34 cellular contexts compared by ENCODE assay signal in the genomic region with DNA sequence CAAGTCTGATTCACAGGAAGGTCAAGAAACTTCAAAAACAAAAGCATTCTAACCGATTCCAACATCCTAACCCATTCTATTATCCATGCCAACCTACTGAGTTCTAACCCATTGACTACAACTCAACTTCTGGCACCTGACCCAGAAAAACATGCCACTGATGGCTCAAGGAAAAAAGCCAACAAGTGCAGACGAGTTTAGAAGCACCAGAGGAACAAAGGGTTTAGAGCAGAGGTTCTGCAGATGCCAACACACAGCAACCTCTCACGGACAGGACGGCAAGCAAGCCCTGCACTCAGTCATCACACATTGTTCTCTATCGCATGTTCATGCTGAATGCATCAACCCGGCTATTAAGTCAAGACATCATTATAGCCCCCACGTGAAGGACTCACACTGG. TPM values are rescaled to one million over a fixed set of nuclear protein-coding genes. Genes with fewer than 3 reads are reported as not detected.
"Had no signal": no experiment of that assay in that cellular context is flagged by ENCODE, and none has a peak within 500 bp of the region (broad histone marks: within the 10 kb centered on the region; RNA-seq: fewer than 3 reads in every experiment).

No MANE protein-coding gene starts in this region.

- H3K27ac ChIP-seq: ascending aorta, right lobe of liver, skin epidermis, testis, uterus had no signal

- H3K36me3 Mint-ChIP-seq: activated naive CD4-positive, alpha-beta T cell treated with anti-CD3 and anti-CD28 coated beads, Interleukin-2, amount 10 ng/mL, durations not matched to agents 7 days and 5 days; activated naive CD8-positive, alpha-beta T cell treated with anti-CD3 and anti-CD28 coated beads, Interleukin-2, amount 10 ng/mL, durations not matched to agents 7 days and 5 days; natural killer cell treated with Interleukin-12 subunit alpha and Interleukin-12 subunit beta and Interleukin-15 and Interleukin-18, amount 100 ng/mL, for 72 hours had no signal

- DNase-seq: activated CD4-positive, alpha-beta memory T cell treated with anti-CD3 and anti-CD28 coated beads, Interleukin-2, amount 10 ng/mL, durations not matched to agents 7 days and 5 days; activated CD4-positive, alpha-beta T cell treated with anti-CD3 and anti-CD28 coated beads, Interleukin-2, amount 10 ng/mL, durations not matched to agents 7 days and 5 days; activated CD4-positive, CD25-positive, alpha-beta regulatory T cell treated with anti-CD3 and anti-CD28 coated beads, Interleukin-2, amount 50 U/mL, for 72 hours; activated CD8-positive, alpha-beta memory T cell treated with anti-CD3 and anti-CD28 coated beads, Interleukin-2, amount 50 U/mL, for 48 hours; activated gamma-delta T cell; activated naive CD4-positive, alpha-beta T cell treated with anti-CD3 and anti-CD28 coated beads, Interleukin-2, amount 10 ng/mL, durations not matched to agents 7 days and 5 days; activated naive CD8-positive, alpha-beta T cell treated with anti-CD3 and anti-CD28 coated beads, Interleukin-2, amount 10 ng/mL, durations not matched to agents 7 days and 5 days; activated T-cell treated with anti-CD3 and anti-CD28 coated beads, Interleukin-2, amount 50 U/mL, for 24 hours; effector CD4-positive, alpha-beta T cell; head of caudate nucleus; hippocampal formation; kidney; mesendoderm; right lobe of liver; stimulated activated CD4-positive, alpha-beta T cell treated with anti-CD3 and anti-CD28 coated beads, Interleukin-12 subunit alpha, Interleukin-12 subunit beta, amount 100 ng/mL, for 4 hours; stimulated activated CD4-positive, alpha-beta T cell treated with anti-CD3 and anti-CD28 coated beads, Interleukin-4, amount 100 ng/mL, for 1 hour; stimulated activated naive CD8-positive, alpha-beta T cell treated with anti-CD3 and anti-CD28 coated beads, Interleukin-15, Interleukin-2, amounts not matched to agents 100 U/mL and 50 U/mL, for 24 hours; T-helper 17 cell; T1000; testis; uterus had no signal

- H3K27me3 ChIP-seq: ascending aorta, right lobe of liver, testis, uterus had no signal

- ATAC-seq: natural killer cell treated with Interleukin-12 subunit alpha and Interleukin-12 subunit beta and Interleukin-15 and Interleukin-18, amount 100 ng/mL, for 72 hours; stimulated activated naive CD8-positive, alpha-beta T cell treated with anti-CD3 and anti-CD28 coated beads, Interleukin-15, Interleukin-2, amounts not matched to agents 100 U/mL and 50 U/mL, for 24 hours; T-helper 17 cell had no signal

- H3K4me1 ChIP-seq: ascending aorta, right lobe of liver, testis, uterus had no signal

- H3K27me3 Mint-ChIP-seq: activated CD4-positive, alpha-beta memory T cell treated with anti-CD3 and anti-CD28 coated beads, Interleukin-2, amount 10 ng/mL, durations not matched to agents 7 days and 5 days; activated naive CD4-positive, alpha-beta T cell treated with anti-CD3 and anti-CD28 coated beads, Interleukin-2, amount 10 ng/mL, durations not matched to agents 7 days and 5 days; dendritic cell treated with granulocyte-macrophage colony-stimulating factor and Interleukin-4, amounts not matched to agents 40 ng/mL and 50 ng/mL, for 4 days had no signal

- H3K36me3 ChIP-seq: ascending aorta, right lobe of liver, uterus had no signal

- H3K4me3 ChIP-seq: ascending aorta, mucosa of descending colon, right lobe of liver, skin epidermis, testis, uterus had no signal

- H3K9me3 Mint-ChIP-seq: dendritic cell treated with granulocyte-macrophage colony-stimulating factor and Interleukin-4, amounts not matched to agents 40 ng/mL and 50 ng/mL, for 4 days had no signal

- H3K4me1 Mint-ChIP-seq: activated CD4-positive, alpha-beta memory T cell treated with anti-CD3 and anti-CD28 coated beads, Interleukin-2, amount 10 ng/mL, durations not matched to agents 7 days and 5 days; activated CD4-positive, alpha-beta T cell treated with anti-CD3 and anti-CD28 coated beads, Interleukin-2, amount 10 ng/mL, durations not matched to agents 7 days and 5 days; activated naive CD4-positive, alpha-beta T cell treated with anti-CD3 and anti-CD28 coated beads, Interleukin-2, amount 10 ng/mL, durations not matched to agents 7 days and 5 days; activated naive CD8-positive, alpha-beta T cell treated with anti-CD3 and anti-CD28 coated beads, Interleukin-2, amount 10 ng/mL, durations not matched to agents 7 days and 5 days; central memory CD8-positive, alpha-beta T cell; T-helper 17 cell had no signal

- H3K9me3 ChIP-seq: ascending aorta, right lobe of liver, testis, uterus had no signal

- H3K27ac Mint-ChIP-seq: activated CD4-positive, alpha-beta memory T cell treated with anti-CD3 and anti-CD28 coated beads, Interleukin-2, amount 10 ng/mL, durations not matched to agents 7 days and 5 days; activated CD4-positive, alpha-beta T cell treated with anti-CD3 and anti-CD28 coated beads, Interleukin-2, amount 10 ng/mL, durations not matched to agents 7 days and 5 days; activated naive CD4-positive, alpha-beta T cell treated with anti-CD3 and anti-CD28 coated beads, Interleukin-2, amount 10 ng/mL, durations not matched to agents 7 days and 5 days; activated naive CD8-positive, alpha-beta T cell treated with anti-CD3 and anti-CD28 coated beads, Interleukin-2, amount 10 ng/mL, durations not matched to agents 7 days and 5 days; activated T-cell treated with anti-CD3 and anti-CD28 coated beads, Interleukin-2, amount 50 U/mL, for 24 hours; dendritic cell treated with granulocyte-macrophage colony-stimulating factor and Interleukin-4, amounts not matched to agents 40 ng/mL and 50 ng/mL, for 4 days; natural killer cell treated with Interleukin-12 subunit alpha and Interleukin-12 subunit beta and Interleukin-15 and Interleukin-18, amount 100 ng/mL, for 72 hours; T-helper 17 cell had no signal

- H3K4me3 Mint-ChIP-seq: activated CD4-positive, alpha-beta memory T cell treated with anti-CD3 and anti-CD28 coated beads, Interleukin-2, amount 10 ng/mL, durations not matched to agents 7 days and 5 days; activated CD4-positive, alpha-beta T cell treated with anti-CD3 and anti-CD28 coated beads, Interleukin-2, amount 10 ng/mL, durations not matched to agents 7 days and 5 days; activated naive CD4-positive, alpha-beta T cell treated with anti-CD3 and anti-CD28 coated beads, Interleukin-2, amount 10 ng/mL, durations not matched to agents 7 days and 5 days; activated naive CD8-positive, alpha-beta T cell treated with anti-CD3 and anti-CD28 coated beads, Interleukin-2, amount 10 ng/mL, durations not matched to agents 7 days and 5 days; activated T-cell treated with anti-CD3 and anti-CD28 coated beads, Interleukin-2, amount 50 U/mL, for 24 hours; central memory CD8-positive, alpha-beta T cell; dendritic cell treated with granulocyte-macrophage colony-stimulating factor and Interleukin-4, amounts not matched to agents 40 ng/mL and 50 ng/mL, for 4 days; natural killer cell treated with Interleukin-12 subunit alpha and Interleukin-12 subunit beta and Interleukin-15 and Interleukin-18, amount 100 ng/mL, for 72 hours; T-helper 17 cell had no signal

RNA-seq across cellular contexts. Expression of a gene that starts 25.2 kb away (rescaled TPM):
- total RNA-seq: activated CD4-positive, alpha-beta memory T cell treated with anti-CD3 and anti-CD28 coated beads, Interleukin-2, amount 10 ng/mL, durations not matched to agents 7 days and 5 days; activated CD4-positive, alpha-beta T cell treated with anti-CD3 and anti-CD28 coated beads, Interleukin-2, amount 10 ng/mL, durations not matched to agents 7 days and 5 days; activated naive CD8-positive, alpha-beta T cell treated with anti-CD3 and anti-CD28 coated beads, Interleukin-2, amount 10 ng/mL, durations not matched to agents 7 days and 5 days; ascending aorta; epithelial cell of proximal tubule; fibroblast of lung; fibroblast of villous mesenchyme; kidney; lower leg skin; mucosa of descending colon; natural killer cell treated with Interleukin-12 subunit alpha and Interleukin-12 subunit beta and Interleukin-15 and Interleukin-18, amount 100 ng/mL, for 72 hours; osteocyte; posterior vena cava; renal cortical epithelial cell; right lobe of liver; T-helper 17 cell; testis; uterus had no signal
- polyA plus RNA-seq: fibroblast of lung had no signal
